Comparison of ENCODE assay signal across 27 cellular contexts in the genomic region with DNA sequence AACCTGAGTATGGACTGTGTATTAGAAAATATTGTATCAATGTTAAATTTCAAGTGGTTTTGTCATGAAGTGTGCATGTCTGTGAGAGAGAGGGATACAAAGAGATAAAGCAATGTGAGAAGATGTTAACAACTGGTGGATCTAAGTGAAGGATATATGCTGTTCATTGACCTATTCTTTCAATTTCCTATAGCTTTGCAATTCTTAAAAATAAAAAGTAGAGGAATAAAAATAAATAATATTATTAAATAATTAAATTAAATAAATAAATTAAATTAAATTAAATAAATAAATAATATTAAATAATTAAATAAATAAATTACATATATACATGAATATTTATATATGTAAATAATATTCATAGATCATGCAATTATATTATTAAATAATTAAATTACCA.
"Had no signal": no experiment of that assay in that cellular context is flagged by ENCODE, and none has a peak within 500 bp of the region (broad histone marks: within the 10 kb centered on the region; RNA-seq: fewer than 3 reads in every experiment).

No MANE protein-coding gene starts in this region.

- H3K36me3 Mint-ChIP-seq: naive B cell; natural killer cell; stimulated activated effector memory CD8-positive, alpha-beta T cell treated with anti-CD3 and anti-CD28 coated beads, Interleukin-12 subunit alpha, Interleukin-12 subunit beta, amount 100 ng/mL, for 72 hours had no signal

- H3K9me3 ChIP-seq: neutrophil, suprapubic skin, tibial artery had no signal

- H3K27ac ChIP-seq: hepatocyte, left ventricle myocardium inferior, neural progenitor cell, neutrophil, right atrium auricular region, right lobe of liver, suprapubic skin, thoracic aorta, tibial artery, upper lobe of right lung had no signal

- H3K27me3 Mint-ChIP-seq: naive B cell; progenitor cell of endocrine pancreas; stimulated activated naive CD8-positive, alpha-beta T cell treated with anti-CD3 and anti-CD28 coated beads, Interleukin-15, Interleukin-2, amounts not matched to agents 100 ng/mL and 50 ng/mL, for 24 hours had no signal

- H3K4me3 Mint-ChIP-seq: mesothelial cell of epicardium; naive B cell; natural killer cell; nephron progenitor cell; neural progenitor cell; stimulated activated effector memory CD8-positive, alpha-beta T cell treated with anti-CD3 and anti-CD28 coated beads, Interleukin-12 subunit alpha, Interleukin-12 subunit beta, amount 100 ng/mL, for 72 hours; stimulated activated naive CD8-positive, alpha-beta T cell treated with anti-CD3 and anti-CD28 coated beads, Interleukin-15, Interleukin-2, amounts not matched to agents 100 ng/mL and 50 ng/mL, for 24 hours had no signal

- H3K4me1 ChIP-seq: left ventricle myocardium inferior, neural progenitor cell, right atrium auricular region, right lobe of liver, suprapubic skin, tibial artery, upper lobe of right lung had no signal

- DNase-seq: left ventricle myocardium inferior; mesendoderm; naive B cell; natural killer cell; nephron progenitor cell; occipital lobe; right lobe of liver; stimulated activated CD4-positive, alpha-beta T cell treated with anti-CD3 and anti-CD28 coated beads, Interleukin-12 subunit alpha, Interleukin-12 subunit beta, amount 100 ng/mL, for 4 hours; stimulated activated CD4-positive, alpha-beta T cell treated with anti-CD3 and anti-CD28 coated beads, Interleukin-15, amount 100 ng/mL, for 24 hours; stimulated activated CD4-positive, alpha-beta T cell treated with anti-CD3 and anti-CD28 coated beads, Interleukin-2, amount 100 ng/mL, for 24 hours; stimulated activated CD4-positive, alpha-beta T cell treated with anti-CD3 and anti-CD28 coated beads, Interleukin-4, amount 100 ng/mL, for 1 hour; stimulated activated naive CD4-positive, alpha-beta T cell; tibial artery; trophoblast cell; upper lobe of right lung had no signal

- H3K4me3 ChIP-seq: hepatocyte, left ventricle myocardium inferior, lung, neural progenitor cell, right atrium auricular region, right lobe of liver, suprapubic skin, thoracic aorta, tibial artery, upper lobe of right lung had no signal

- H3K27me3 ChIP-seq: hepatocyte, neural progenitor cell, neutrophil, right atrium auricular region, right lobe of liver, suprapubic skin, tibial artery, upper lobe of right lung had no signal

- H3K27ac Mint-ChIP-seq: mesothelial cell of epicardium; naive B cell; natural killer cell; nephron progenitor cell; neural progenitor cell; progenitor cell of endocrine pancreas; stimulated activated effector memory CD8-positive, alpha-beta T cell treated with anti-CD3 and anti-CD28 coated beads, Interleukin-12 subunit alpha, Interleukin-12 subunit beta, amount 100 ng/mL, for 72 hours; stimulated activated naive CD8-positive, alpha-beta T cell treated with anti-CD3 and anti-CD28 coated beads, Interleukin-15, Interleukin-2, amounts not matched to agents 100 ng/mL and 50 ng/mL, for 24 hours had no signal

- H3K36me3 ChIP-seq: left ventricle myocardium inferior, neural progenitor cell, neutrophil, right atrium auricular region, right lobe of liver, suprapubic skin, thoracic aorta, tibial artery, upper lobe of right lung had no signal

- FAIRE-seq: urothelium cell line had no signal

- H3K4me1 Mint-ChIP-seq: mesothelial cell of epicardium; naive B cell; natural killer cell; nephron progenitor cell; neural progenitor cell; stimulated activated effector memory CD8-positive, alpha-beta T cell treated with anti-CD3 and anti-CD28 coated beads, Interleukin-12 subunit alpha, Interleukin-12 subunit beta, amount 100 ng/mL, for 72 hours had no signal
